ENCODE assay signal across 1 cellular context in genomic region chr7:85554294-85554877, GRCh38.
TF ChIP-seq lines count a peak whose summit lies in the region.

No MANE protein-coding gene starts in this region.

TF ChIP-seq in HepG2, 621 proteins besides CTCF, POLR2A, EP300 and RAD21 (continued from another document):
- TF ChIP-seq AHDC1 (CRISPR knock-in tag; IDR thresholded peaks at IDR 0.05; ENCODE audit: borderline replicate concordance) = no peak
